ENCODE assay signal across 1 cellular context in genomic region chr2:231456295-231457004, GRCh38.
TF ChIP-seq lines count a peak whose summit lies in the region.

No MANE protein-coding gene starts in this region.

TF ChIP-seq in HepG2, 621 proteins besides CTCF, POLR2A, EP300 and RAD21:
- TF ChIP-seq PLSCR1 (CRISPR knock-in tag; IDR thresholded peaks at IDR 0.05; ENCODE audit: borderline replicate concordance) (no peak), U2AF2 (IDR thresholded peaks at IDR 0.05; ENCODE audit: low read depth, low read length) (no peak), RBM22 (optimal IDR thresholded peaks at IDR 0.05; ENCODE audit: low read length) (peak; percentile 40), ZNF576 (CRISPR knock-in tag; IDR thresholded peaks at IDR 0.05) (no peak), ZSCAN20 (CRISPR knock-in tag; IDR thresholded peaks at IDR 0.05; ENCODE audit: borderline replicate concordance) (no peak), HOXA9 (CRISPR knock-in tag; IDR thresholded peaks at IDR 0.05; ENCODE audit: borderline replicate concordance) (no peak), NFE2 (CRISPR knock-in tag; IDR thresholded peaks at IDR 0.05) (no peak), FOXK1 (CRISPR knock-in tag; IDR thresholded peaks at IDR 0.05; ENCODE audit: borderline replicate concordance, low read depth) (no peak), HMGA1 (CRISPR knock-in tag; conservative IDR thresholded peaks at IDR 0.05) (no peak), ZNF44 (CRISPR knock-in tag; IDR thresholded peaks at IDR 0.05) (no peak), POLR2AphosphoS2 (IDR thresholded peaks at IDR 0.05; ENCODE audit: low read depth, low read length) (peak; percentile 83), ZSCAN22 (CRISPR knock-in tag; IDR thresholded peaks at IDR 0.05) (no peak), ZNF678 (CRISPR knock-in tag; IDR thresholded peaks at IDR 0.05) (no peak), CREBL2 (CRISPR knock-in tag; IDR thresholded peaks at IDR 0.05; ENCODE audit: borderline replicate concordance) (no peak), ZNF274 (CRISPR knock-in tag; IDR thresholded peaks at IDR 0.05) (no peak), ZFX (CRISPR knock-in tag; IDR thresholded peaks at IDR 0.05; ENCODE audit: low read depth) (no peak), NFRKB (IDR thresholded peaks at IDR 0.05) (no peak), ZBTB39 (CRISPR knock-in tag; IDR thresholded peaks at IDR 0.05) (no peak), RFXAP (CRISPR knock-in tag; IDR thresholded peaks at IDR 0.05; ENCODE audit: borderline replicate concordance) (no peak), ZNF607 (CRISPR knock-in tag; IDR thresholded peaks at IDR 0.05; ENCODE audit: borderline replicate concordance) (no peak), KMT2A (CRISPR knock-in tag; IDR thresholded peaks at IDR 0.05) (no peak), CBX1 (IDR thresholded peaks at IDR 0.05; ENCODE audit: low read depth) (no peak), PHF5A (CRISPR knock-in tag; IDR thresholded peaks at IDR 0.05; ENCODE audit: low read depth, unreplicated experiment) (no peak), POLR2AphosphoS5 (IDR thresholded peaks at IDR 0.05; ENCODE audit: low read depth, low read length) (peak; percentile 7; the same call in 1 of the 2 replicates), POLR2G (IDR thresholded peaks at IDR 0.05; ENCODE audit: low read depth, low read length) (peak; percentile 50), KAT8 (CRISPR knock-in tag; IDR thresholded peaks at IDR 0.05) (no peak), PHF21A (CRISPR knock-in tag; IDR thresholded peaks at IDR 0.05) (no peak), PAX8 (CRISPR knock-in tag; IDR thresholded peaks at IDR 0.05; ENCODE audit: borderline replicate concordance) (no peak), AGO2 (optimal IDR thresholded peaks at IDR 0.05; ENCODE audit: low read depth, low read length) (peak; percentile 78), RBFOX2 (IDR thresholded peaks at IDR 0.05; ENCODE audit: low read depth, low read length) (peak; percentile 65), CEBPB (IDR thresholded peaks at IDR 0.05; ENCODE audit: borderline replicate concordance, low read depth, low read length) (no peak), ZNF230 (CRISPR knock-in tag; IDR thresholded peaks at IDR 0.05) (no peak), ZBTB25 (CRISPR knock-in tag; IDR thresholded peaks at IDR 0.05) (no peak), ZNF275 (CRISPR knock-in tag; IDR thresholded peaks at IDR 0.05; ENCODE audit: borderline replicate concordance) (no peak), ZNF552 (CRISPR knock-in tag; IDR thresholded peaks at IDR 0.05; ENCODE audit: borderline replicate concordance) (no peak), HCFC1 (IDR thresholded peaks at IDR 0.05; ENCODE audit: low read depth, low read length) (no peak), ZNF768 (CRISPR knock-in tag; IDR thresholded peaks at IDR 0.05) (no peak), ZNF646 (CRISPR knock-in tag; IDR thresholded peaks at IDR 0.05) (no peak)
